ENCODE assay signal across 8 cellular contexts in the genomic region with DNA sequence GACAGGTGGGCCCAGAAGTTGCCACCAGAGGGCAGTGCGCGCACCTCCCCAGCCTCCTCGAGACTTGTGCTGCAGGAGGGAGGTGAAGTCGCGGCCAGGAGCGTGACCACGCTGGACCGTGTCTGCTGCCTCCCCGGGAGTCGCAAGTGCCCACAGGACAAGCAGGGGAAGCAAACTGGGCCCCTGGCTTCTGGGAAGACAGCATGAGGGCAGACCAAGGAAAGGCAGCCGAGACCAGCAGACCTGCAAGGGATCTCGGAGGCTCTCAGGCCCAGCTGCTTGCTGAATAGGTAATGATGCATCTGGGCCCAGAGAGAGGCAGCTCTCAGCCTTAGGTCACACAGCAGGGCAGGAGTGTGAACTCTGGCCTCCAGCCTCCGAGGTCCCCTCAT. TPM values are rescaled to one million over a fixed set of nuclear protein-coding genes. Genes with fewer than 3 reads are reported as not detected.
DNase-seq lines count a peak whose midpoint lies in the region; ATAC-seq and TF ChIP-seq lines count a peak whose summit lies in the region.

No MANE protein-coding gene starts in this region.

- peak; percentile 60 to 76 (median 68) for ATAC-seq in T-cell (replicated peaks in 1 of 4)
- peak; percentile 49 for ATAC-seq in activated naive CD8-positive, alpha-beta T cell treated with anti-CD3 and anti-CD28 coated beads, Interleukin-2, amount 10 ng/mL, durations not matched to agents 7 days and 5 days (ENCODE audit: low read depth)
- peak; percentile 90 to 97 (median 93) for ATAC-seq in heart left ventricle
- no peak for ATAC-seq in GM19467 (IDR thresholded peaks at IDR 0.05; ENCODE audit: unreplicated experiment)

- H3K4me3 Mint-ChIP-seq in T-cell, result peak overlapping the region; percentile 74 to 85 (median 82)
- H3K4me3 Mint-ChIP-seq in activated naive CD8-positive, alpha-beta T cell treated with anti-CD3 and anti-CD28 coated beads, Interleukin-2, amount 10 ng/mL, durations not matched to agents 7 days and 5 days, result peak overlapping the region; percentile 80

- H3K27ac ChIP-seq in heart left ventricle (peak overlapping the region in 7 of 12 donors; percentile 2 to 71 (median 25)), rectal smooth muscle tissue (ENCODE audit: low read depth, low read length) (no peak overlapping the region), uterus (peak overlapping the region in 1 of 2 donors; percentile 37)

- DNase-seq in D341Med (ENCODE audit: low spot score) (peak; percentile 88), T-cell (peak; percentile 54 to 87 (median 78)), heart left ventricle (peak; percentile 83 to 93 (median 89)), uterus (peak; percentile 84 to 86)
- DNase-seq in Jurkat, Clone E6-1 (ENCODE audit: low read depth, low spot score), result peak; percentile 51
- DNase-seq in activated naive CD8-positive, alpha-beta T cell treated with anti-CD3 and anti-CD28 coated beads, Interleukin-2, amount 10 ng/mL, durations not matched to agents 7 days and 5 days, result peak; percentile 87

- peaks cover 0 to 4% (median 0%) of the 10 kb centered on the region in 9 donors for H3K27me3 ChIP-seq in heart left ventricle
- H3K27me3 ChIP-seq in rectal smooth muscle tissue (ENCODE audit: control insufficient read depth, insufficient read depth, low read length), result no peaks in the 10 kb centered on the region
- no peaks in the 10 kb centered on the region for H3K27me3 ChIP-seq in uterus

- no peaks in the 10 kb centered on the region for H3K9me3 ChIP-seq in heart left ventricle
- H3K9me3 ChIP-seq in uterus, result no peaks in the 10 kb centered on the region

- intact Hi-C loops in heart left ventricle (cut with DNase I) (loop anchor here in 9 of 10 donors (1.0 to 10.0 kb wide), 5 partner anchors 31 to 382 kb away; no protein-coding TSS in a partner anchor), uterus (cut with DNase I; ENCODE audit: low total_unique reads) (loop anchor here (5.0 kb wide), 1 partner anchor 36 kb away; no protein-coding TSS in a partner anchor)

- no peaks in the 10 kb centered on the region for H3K27me3 Mint-ChIP-seq in T-cell
- no peaks in the 10 kb centered on the region for H3K27me3 Mint-ChIP-seq in activated naive CD8-positive, alpha-beta T cell treated with anti-CD3 and anti-CD28 coated beads, Interleukin-2, amount 10 ng/mL, durations not matched to agents 7 days and 5 days

- WGBS in heart left ventricle, 4 donors, result 4 to 15% (median 13%) methylated on average over 11 to 13 of the region's 13 CpGs

- peaks cover 84 to 97% (median 94%) of the 10 kb centered on the region in 3 donors for H3K4me1 Mint-ChIP-seq in T-cell
- peaks cover 87% of the 10 kb centered on the region for H3K4me1 Mint-ChIP-seq in activated naive CD8-positive, alpha-beta T cell treated with anti-CD3 and anti-CD28 coated beads, Interleukin-2, amount 10 ng/mL, durations not matched to agents 7 days and 5 days

- POLR2A ChIA-PET in T-cell (lab: Charles Lee), result no interaction called here
- POLR2A ChIA-PET in activated naive CD8-positive, alpha-beta T cell treated with anti-CD3 and anti-CD28 coated beads, Interleukin-2, amount 10 ng/mL, durations not matched to agents 7 days and 5 days (lab: Charles Lee), result interaction anchor here (0.7 to 9.8 kb wide), 12 partner anchors 17 to 137 kb away, joined by 3 to 200 read pairs (median 4); partner anchors contain the start of genes IL2RB and RAC2

- H3K9ac ChIP-seq in rectal smooth muscle tissue (ENCODE audit: low read length), result peak overlapping the region; percentile 42

- no peaks in the 10 kb centered on the region for H3K9me3 Mint-ChIP-seq in T-cell
- H3K9me3 Mint-ChIP-seq in activated naive CD8-positive, alpha-beta T cell treated with anti-CD3 and anti-CD28 coated beads, Interleukin-2, amount 10 ng/mL, durations not matched to agents 7 days and 5 days, result no peaks in the 10 kb centered on the region

- peak overlapping the region; percentile 96 to 97 for H3K27ac Mint-ChIP-seq in T-cell
- H3K27ac Mint-ChIP-seq in activated naive CD8-positive, alpha-beta T cell treated with anti-CD3 and anti-CD28 coated beads, Interleukin-2, amount 10 ng/mL, durations not matched to agents 7 days and 5 days, result peak overlapping the region; percentile 89

- CTCF ChIA-PET in T-cell (lab: Charles Lee), result interaction anchor here (0.7 to 4.1 kb wide), 7 partner anchors 31 to 391 kb away, joined by 3 to 20 read pairs (median 5); partner anchors contain the start of gene IFT27 (in 1 of the 2)

- no peaks in the 10 kb centered on the region for H3K36me3 Mint-ChIP-seq in T-cell
- peaks cover 14% of the 10 kb centered on the region for H3K36me3 Mint-ChIP-seq in activated naive CD8-positive, alpha-beta T cell treated with anti-CD3 and anti-CD28 coated beads, Interleukin-2, amount 10 ng/mL, durations not matched to agents 7 days and 5 days

- H3K4me3 ChIP-seq in Jurkat, Clone E6-1 (ENCODE audit: low read length), result no peak overlapping the region
- H3K4me3 ChIP-seq in heart left ventricle (peak overlapping the region in 4 of 12 donors; percentile 13 to 43 (median 24)), rectal smooth muscle tissue (ENCODE audit: low read length) (peak overlapping the region; percentile 53), uterus (no peak overlapping the region)

- H3K36me3 ChIP-seq in heart left ventricle (no peaks in the 10 kb centered on the region), rectal smooth muscle tissue (ENCODE audit: control insufficient read depth, insufficient read depth, low read length) (no peaks in the 10 kb centered on the region), uterus (no peaks in the 10 kb centered on the region)

- H3K4me1 ChIP-seq in heart left ventricle, result peaks cover 0 to 31% (median 13%) of the 10 kb centered on the region in 12 donors
- H3K4me1 ChIP-seq in rectal smooth muscle tissue (ENCODE audit: control insufficient read depth, insufficient read depth, low read length), result peaks cover 3% of the 10 kb centered on the region
- H3K4me1 ChIP-seq in uterus, result no peaks in the 10 kb centered on the region

- TF ChIP-seq POLR2A in heart left ventricle (IDR thresholded peaks at IDR 0.05) (no peak), uterus (IDR thresholded peaks at IDR 0.05) (no peak)

- peak; percentile 86 to 98 (median 92) for TF ChIP-seq CTCF in heart left ventricle (IDR thresholded peaks at IDR 0.05)
- TF ChIP-seq CTCF in uterus (IDR thresholded peaks at IDR 0.05), result peak; percentile 88 to 97 (median 93)

RNA-seq across cellular contexts. Expression of gene IL2RB, which starts 17.0 kb away (rescaled TPM):
- 0.79 TPM for polyA plus RNA-seq in Jurkat, Clone E6-1 (2012; ENCODE audit: insufficient read depth, insufficient read length)
- total RNA-seq in T-cell (100 to 1,000 TPM in 2 of 5 donors, 10 to 100 TPM in 3; 53.6 to 118 (median 98.1) TPM), heart left ventricle (1 to 10 TPM in 2 of 9 donors, under 1 TPM in 6, not detected in 1; 0.09 to 8.7 (median 0.38) TPM), uterus (1 to 10 TPM in 1 of 4 donors, under 1 TPM in 1, not detected in 2; 0.48 to 1.6 TPM)
- total RNA-seq in activated naive CD8-positive, alpha-beta T cell treated with anti-CD3 and anti-CD28 coated beads, Interleukin-2, amount 10 ng/mL, durations not matched to agents 7 days and 5 days, result 100 to 1,000 TPM; 223 to 232 TPM
- polyA plus RNA-seq in heart left ventricle, result under 1 TPM; 0.24 to 0.38 TPM

RNA-seq across cellular contexts. Expression of gene C1QTNF6, which starts 21.4 kb away (rescaled TPM):
- polyA plus RNA-seq in Jurkat, Clone E6-1 (2012; ENCODE audit: insufficient read depth, insufficient read length), result 5.0 TPM
- total RNA-seq in T-cell, result 10 to 100 TPM in 4 of 5 donors, 1 to 10 TPM in 1; 9.0 to 26.4 (median 22.0) TPM
- total RNA-seq in activated naive CD8-positive, alpha-beta T cell treated with anti-CD3 and anti-CD28 coated beads, Interleukin-2, amount 10 ng/mL, durations not matched to agents 7 days and 5 days, result 10 to 100 TPM; 15.2 to 15.7 TPM
- total RNA-seq in heart left ventricle, result 10 to 100 TPM in 1 of 9 donors, 1 to 10 TPM in 6, under 1 TPM in 2; 0.31 to 11.9 (median 1.4) TPM
- polyA plus RNA-seq in heart left ventricle, result 1 to 10 TPM in 1 of 2 donors, under 1 TPM in 1; 0.99 to 3.0 TPM
- total RNA-seq in uterus, result 10 to 100 TPM in 1 of 4 donors, 1 to 10 TPM in 2, under 1 TPM in 1; 0.29 to 16.0 (median 3.1) TPM

RNA-seq across cellular contexts. Expression of gene SSTR3, which starts 45.6 kb away (rescaled TPM):
- not detected for polyA plus RNA-seq in Jurkat, Clone E6-1 (2012; ENCODE audit: insufficient read depth, insufficient read length)
- total RNA-seq in T-cell, result 1 to 10 TPM; 4.6 to 8.7 (median 5.3) TPM
- total RNA-seq in activated naive CD8-positive, alpha-beta T cell treated with anti-CD3 and anti-CD28 coated beads, Interleukin-2, amount 10 ng/mL, durations not matched to agents 7 days and 5 days, result 10 to 100 TPM; 10.1 to 11.3 TPM
- total RNA-seq in heart left ventricle, result under 1 TPM in 1 of 9 donors, not detected in 8; 0.07 TPM
- polyA plus RNA-seq in heart left ventricle, result not detected
- total RNA-seq in uterus, result 1 to 10 TPM in 2 of 4 donors, under 1 TPM in 1, not detected in 1; under 0.01 to 5.8 (median 3.1) TPM

RNA-seq across cellular contexts. Expression of gene TMPRSS6, which starts 57.2 kb away (rescaled TPM):
- polyA plus RNA-seq in Jurkat, Clone E6-1 (2012; ENCODE audit: insufficient read depth, insufficient read length), result 0.27 TPM
- 1 to 10 TPM in 3 of 5 donors, under 1 TPM in 2; 0.40 to 1.3 (median 1.1) TPM for total RNA-seq in T-cell
- 1 to 10 TPM; 1.8 to 2.2 TPM for total RNA-seq in activated naive CD8-positive, alpha-beta T cell treated with anti-CD3 and anti-CD28 coated beads, Interleukin-2, amount 10 ng/mL, durations not matched to agents 7 days and 5 days
- under 1 TPM in 1 of 9 donors, not detected in 8; 0.91 TPM for total RNA-seq in heart left ventricle
- not detected for polyA plus RNA-seq in heart left ventricle
- not detected for total RNA-seq in uterus

Comparison
In these comparisons a context has a peak if more than half of its experiments do, and no peak if none do; other contexts are left out.
1. RNA of gene IL2RB, which starts 17.0 kb away (total RNA-seq): 223 to 232 TPM in activated naive CD8-positive, alpha-beta T cell treated with anti-CD3 and anti-CD28 coated beads, Interleukin-2, amount 10 ng/mL, durations not matched to agents 7 days and 5 days and 53.6 to 118 TPM in T-cell; 0.48 to 1.6 TPM in uterus and 0.09 to 8.7 TPM in heart left ventricle; every median in the first group is over 4 times any median in the second.
2. Peak in every context shown above with its lines, with median percentiles within 50 percentile points of each other: DNase-seq.